ENCODE assay signal across 24 cellular contexts in the genomic region with DNA sequence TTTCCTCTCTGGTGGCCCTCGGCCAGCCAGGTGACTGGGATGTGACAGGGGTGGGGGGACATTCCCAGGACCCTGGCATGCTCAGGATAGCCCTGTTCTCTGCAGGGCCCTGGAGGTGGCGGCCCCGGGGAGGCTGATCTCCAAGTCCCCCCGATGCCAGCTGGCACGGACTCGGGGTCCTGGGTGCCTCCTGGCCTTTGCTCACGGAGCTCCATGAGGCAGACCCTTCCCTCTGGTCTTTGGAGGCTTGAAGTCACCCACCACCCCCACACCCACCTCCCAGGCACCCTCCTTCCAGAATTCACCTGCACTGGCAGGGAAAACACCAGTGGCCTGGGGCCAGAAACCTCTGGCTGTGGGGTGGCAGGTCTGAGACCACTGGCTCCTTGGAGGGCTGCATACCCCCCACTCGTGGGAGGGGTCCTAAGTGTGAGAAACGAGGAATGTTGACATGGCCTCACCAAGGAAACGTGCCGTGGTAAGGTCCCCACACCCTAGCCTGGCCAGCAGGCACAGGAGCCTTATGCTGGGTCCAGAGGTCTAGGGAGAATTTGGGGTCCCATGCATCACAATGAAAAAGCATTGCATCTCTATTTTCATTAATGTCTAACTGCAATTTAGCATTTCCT.
"Had no signal": no experiment of that assay in that cellular context is flagged by ENCODE, and none has a peak within 500 bp of the region (broad histone marks: within the 10 kb centered on the region; RNA-seq: fewer than 3 reads in every experiment).

No MANE protein-coding gene starts in this region.

- H3K27me3 ChIP-seq: colonic mucosa, dorsolateral prefrontal cortex, esophagus muscularis mucosa, gastrocnemius medialis, sigmoid colon, transverse colon, uterus had no signal

- H3K36me3 Mint-ChIP-seq: activated naive CD8-positive, alpha-beta T cell treated with anti-CD3 and anti-CD28 coated beads, Interleukin-2, amount 10 ng/mL, durations not matched to agents 7 days and 5 days; stimulated activated memory B cell treated with anti-CD40 and anti-IgM and Interleukin-4, amounts not matched to agents 10 μg/mL and 1 μg/mL and 100 μg/mL, for 72 hours had no signal

- H3K4me2 ChIP-seq: smooth muscle cell had no signal

- H3K9me3 Mint-ChIP-seq: activated naive CD4-positive, alpha-beta T cell treated with anti-CD3 and anti-CD28 coated beads for 36 hours; activated naive CD8-positive, alpha-beta T cell treated with anti-CD3 and anti-CD28 coated beads, Interleukin-2, amount 10 ng/mL, durations not matched to agents 7 days and 5 days; activated T-cell treated with anti-CD3 and anti-CD28 coated beads, Interleukin-2, amount 50 U/mL, for 4 hours; activated T-helper 2 cell treated with anti-CD3 and anti-CD28 coated beads, Interferon-gamma antibody, Interleukin-2, Interleukin-4, amounts not matched to agents 10 μg/mL and 5 μg/mL and 100 μg/mL, durations not matched to agents 14 hours and 24 hours and 36 hours; stimulated activated memory B cell treated with anti-CD40 and anti-IgM and Interleukin-4, amounts not matched to agents 10 μg/mL and 1 μg/mL and 100 μg/mL, for 72 hours had no signal

- H3K9me3 ChIP-seq: colonic mucosa, esophagus muscularis mucosa, gastrocnemius medialis, lower lobe of right lung, mucosa of descending colon, sigmoid colon, transverse colon, uterus had no signal

- H3K27ac Mint-ChIP-seq: activated naive CD4-positive, alpha-beta T cell treated with anti-CD3 and anti-CD28 coated beads for 36 hours; activated naive CD8-positive, alpha-beta T cell treated with anti-CD3 and anti-CD28 coated beads, Interleukin-2, amount 10 ng/mL, durations not matched to agents 7 days and 5 days; activated T-helper 2 cell treated with anti-CD3 and anti-CD28 coated beads, Interferon-gamma antibody, Interleukin-2, Interleukin-4, amounts not matched to agents 10 μg/mL and 5 μg/mL and 100 μg/mL, durations not matched to agents 14 hours and 24 hours and 36 hours; stimulated activated memory B cell treated with anti-CD40 and anti-IgM and Interleukin-4, amounts not matched to agents 10 μg/mL and 1 μg/mL and 100 μg/mL, for 72 hours had no signal

- ATAC-seq: activated T-cell treated with anti-CD3 and anti-CD28 coated beads, Interleukin-2, amount 50 U/mL, for 4 hours; gastrocnemius medialis; lower lobe of right lung; mucosa of descending colon; stimulated activated memory B cell treated with anti-CD40 and anti-IgM and Interleukin-4, amounts not matched to agents 10 μg/mL and 1 μg/mL and 100 μg/mL, for 72 hours had no signal

- H3K4me1 Mint-ChIP-seq: stimulated activated memory B cell treated with anti-CD40 and anti-IgM and Interleukin-4, amounts not matched to agents 10 μg/mL and 1 μg/mL and 100 μg/mL, for 72 hours had no signal

- DNase-seq: activated CD4-positive, alpha-beta T cell treated with anti-CD3 and anti-CD28 coated beads, Interleukin-2, amount 50 U/mL, for 1 hour; activated CD4-positive, CD25-positive, alpha-beta regulatory T cell treated with anti-CD3 and anti-CD28 coated beads, Interleukin-2, amount 50 U/mL, for 72 hours; activated CD8-positive, alpha-beta memory T cell treated with anti-CD3 and anti-CD28 coated beads, Interleukin-2, amount 50 U/mL, for 4 hours; activated naive CD4-positive, alpha-beta T cell treated with anti-CD3 and anti-CD28 coated beads for 36 hours; activated naive CD8-positive, alpha-beta T cell treated with anti-CD3 and anti-CD28 coated beads, Interleukin-2, amount 10 ng/mL, durations not matched to agents 7 days and 5 days; activated T-cell treated with anti-CD3 and anti-CD28 coated beads, Interleukin-2, amount 50 U/mL, for 4 hours; amygdala; colonic mucosa; dorsolateral prefrontal cortex; gastrocnemius medialis; hippocampal formation; lower lobe of right lung; mesendoderm; mucosa of descending colon; occipital lobe; sigmoid colon; stimulated activated CD4-positive, alpha-beta T cell treated with anti-CD3 and anti-CD28 coated beads, Interleukin-15, amount 100 ng/mL, for 24 hours; transverse colon; uterus had no signal

- H3K4me1 ChIP-seq: colonic mucosa, esophagus muscularis mucosa, gastrocnemius medialis, lower lobe of right lung, sigmoid colon, uterus had no signal

- H3K4me3 ChIP-seq: colonic mucosa, dorsolateral prefrontal cortex, esophagus muscularis mucosa, gastrocnemius medialis, lower lobe of right lung, mucosa of descending colon, sigmoid colon, smooth muscle cell, transverse colon, uterus had no signal

- H3K4me3 Mint-ChIP-seq: activated naive CD4-positive, alpha-beta T cell treated with anti-CD3 and anti-CD28 coated beads for 36 hours; activated naive CD8-positive, alpha-beta T cell treated with anti-CD3 and anti-CD28 coated beads, Interleukin-2, amount 10 ng/mL, durations not matched to agents 7 days and 5 days; activated T-cell treated with anti-CD3 and anti-CD28 coated beads, Interleukin-2, amount 50 U/mL, for 4 hours; stimulated activated memory B cell treated with anti-CD40 and anti-IgM and Interleukin-4, amounts not matched to agents 10 μg/mL and 1 μg/mL and 100 μg/mL, for 72 hours had no signal

- H3K36me3 ChIP-seq: colonic mucosa, gastrocnemius medialis, lower lobe of right lung, uterus had no signal

- H3K27ac ChIP-seq: colonic mucosa, esophagus muscularis mucosa, gastrocnemius medialis, lower lobe of right lung, sigmoid colon, transverse colon, uterus, VCaP had no signal
